In the genomic region with DNA sequence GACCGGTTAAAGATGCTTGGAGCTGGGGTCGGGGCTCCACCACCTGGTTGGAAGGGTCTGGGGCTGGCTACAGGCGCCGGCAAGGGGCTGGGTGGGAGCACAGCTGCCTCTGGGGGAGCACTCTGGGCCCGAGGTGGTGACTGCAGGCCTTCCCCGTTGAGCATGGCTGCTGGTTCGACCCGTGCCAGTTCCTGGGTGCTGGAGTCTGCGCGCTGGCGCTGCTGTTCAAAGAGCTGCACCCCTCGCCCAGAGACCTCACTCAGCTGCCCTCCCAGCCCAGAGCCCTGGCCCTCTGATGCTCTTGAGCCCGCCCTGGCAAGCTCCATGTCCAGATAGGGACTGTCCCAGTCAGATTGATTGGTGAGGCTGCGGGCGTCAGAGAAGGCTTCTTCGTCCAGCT, we compare ENCODE assay signal across 1 cellular context.
TF ChIP-seq lines count a peak whose summit lies in the region.

No MANE protein-coding gene starts in this region.

TF ChIP-seq in SK-N-SH treated with all-trans-retinoic acid at 6 μM for 48 hours, 23 proteins besides CTCF, POLR2A, EP300 and RAD21 (continued from another document):
- no peak for TF ChIP-seq TSHZ2 (CRISPR knock-in tag; IDR thresholded peaks at IDR 0.05)
- TF ChIP-seq GLIS3 (CRISPR knock-in tag; IDR thresholded peaks at IDR 0.05), result no peak
- no peak for TF ChIP-seq SNAI2 (CRISPR knock-in tag; IDR thresholded peaks at IDR 0.05)
- no peak for TF ChIP-seq POU6F1 (CRISPR knock-in tag; IDR thresholded peaks at IDR 0.05; ENCODE audit: borderline replicate concordance, low read depth)
- no peak for TF ChIP-seq ZFP30 (CRISPR knock-in tag; IDR thresholded peaks at IDR 0.05)
- no peak for TF ChIP-seq OSR1 (CRISPR knock-in tag; IDR thresholded peaks at IDR 0.05)
- no peak for TF ChIP-seq CSDC2 (CRISPR knock-in tag; IDR thresholded peaks at IDR 0.05)
- TF ChIP-seq ZC3H10 (CRISPR knock-in tag; IDR thresholded peaks at IDR 0.05), result no peak
- no peak for TF ChIP-seq BACH2 (CRISPR knock-in tag; IDR thresholded peaks at IDR 0.05; ENCODE audit: borderline replicate concordance)
